Comparison of ENCODE assay signal across 8 cellular contexts in genomic region chr1:202545647-202546303, GRCh38.
DNase-seq lines count a peak whose midpoint lies in the region; ATAC-seq, FAIRE-seq and TF ChIP-seq lines count a peak whose summit lies in the region.
"Not testable (repeated sequence)": the region's sequence is repeated elsewhere in the genome, so short reads cannot be mapped to it uniquely, and the experiment has no call there.

No MANE protein-coding gene starts in this region.

- H3K27ac ChIP-seq in MM.1S (ENCODE audit: low read length): peak overlapping the region; percentile 65; the same call in 1 of the 2 replicates
- H3K27ac ChIP-seq in K562 (ENCODE audit: extremely low read depth, low read depth, low read length): not testable (repeated sequence)
- H3K27ac ChIP-seq in esophagus squamous epithelium: peak overlapping the region in 3 of 4 donors; percentile 70 to 88 (median 73)
- peak overlapping the region; percentile 84 to 94 (median 89) for H3K27ac ChIP-seq in sigmoid colon
- H3K27ac ChIP-seq in subcutaneous abdominal adipose tissue (ENCODE audit: low read depth, low read length): peak overlapping the region; percentile 74
- peak overlapping the region; percentile 57 to 82 for H3K27ac ChIP-seq in aorta (ENCODE audit: low read depth in 1 of 2, low read length in 2 of 2)

- TF ChIP-seq POLR2A in K562 (conservative IDR thresholded peaks at IDR 0.05); esophagus squamous epithelium (IDR thresholded peaks at IDR 0.05); sigmoid colon (IDR thresholded peaks at IDR 0.05): not testable (repeated sequence)

- TF ChIP-seq CTCF in MM.1S (IDR thresholded peaks at IDR 0.05; ENCODE audit: low read length); K562 (IDR thresholded peaks at IDR 0.05 in 2 of 3, conservative IDR thresholded peaks at IDR 0.05 in 1 of 3; ENCODE audit: insufficient read depth in 2 of 3, low read depth in 1 of 3, low read length in 3 of 3); esophagus squamous epithelium (IDR thresholded peaks at IDR 0.05); sigmoid colon (IDR thresholded peaks at IDR 0.05): not testable (repeated sequence)

- not testable (repeated sequence) for H3K9me1 ChIP-seq in K562 (ENCODE audit: control insufficient read depth, insufficient read depth, low read length)

- WGBS in K562 (ENCODE audit: insufficient coverage, low coverage, missing lambda C conversion rate): 71% methylated on average over 3 of the region's 3 CpGs
- 66 to 69% methylated on average over 3 of the region's 3 CpGs for WGBS in esophagus squamous epithelium, 2 donors
- 80 to 95% methylated on average over 3 of the region's 3 CpGs for WGBS in sigmoid colon, 2 donors
- whole genome bisulfite sequencing in aorta, 2 donors: 7 to 10% methylated on average over 3 of the region's 3 CpGs

- H3K9ac ChIP-seq in MM.1S (ENCODE audit: low read length); K562 (ENCODE audit: insufficient read depth in 1 of 2, low read depth in 2 of 2, low read length in 2 of 2); subcutaneous abdominal adipose tissue (ENCODE audit: low read length in 5 of 5): not testable (repeated sequence)

- in situ Hi-C loops in K562 (cut with MboI): not testable (repeated sequence)

- CTCF ChIA-PET in K562 (lab: Yijun Ruan, JAX; ENCODE audit: low intra/inter-chr PET ratio): not testable (repeated sequence)

- not testable (repeated sequence) for DNase-seq in MM.1S; K562 (ENCODE audit: extremely low read depth in 1 of 4, low spot score in 3 of 4); esophagus squamous epithelium (lab: John Stamatoyannopoulos, UW); left lobe of liver (ENCODE audit: low spot score); natural killer cell treated with Interleukin-12 subunit alpha and Interleukin-12 subunit beta and Interleukin-15 and Interleukin-18, amount 100 ng/mL, for 72 hours (ENCODE audit: low spot score); sigmoid colon; aorta

- H3K9me2 ChIP-seq in MM.1S (replicated peaks; ENCODE audit: insufficient read depth, low read length): not testable (repeated sequence)

- not testable (repeated sequence) for H3K27me3 ChIP-seq in MM.1S (replicated peaks; ENCODE audit: insufficient read depth, low read length); K562 (ENCODE audit: control insufficient read depth in 2 of 2, insufficient read depth in 2 of 2, low read length in 2 of 2); esophagus squamous epithelium; sigmoid colon; subcutaneous abdominal adipose tissue (ENCODE audit: control insufficient read depth in 5 of 5, insufficient read depth in 4 of 5, low read length in 5 of 5); aorta (ENCODE audit: control insufficient read depth in 1 of 2, insufficient read depth in 2 of 2, low read length in 1 of 2)

- H3K4me1 Mint-ChIP-seq in natural killer cell treated with Interleukin-12 subunit alpha and Interleukin-12 subunit beta and Interleukin-15 and Interleukin-18, amount 100 ng/mL, for 72 hours (ENCODE audit: low read depth in 2 of 2): peaks cover 16 to 21% of the 10 kb centered on the region in 2 donors

- H3K27me3 Mint-ChIP-seq in natural killer cell treated with Interleukin-12 subunit alpha and Interleukin-12 subunit beta and Interleukin-15 and Interleukin-18, amount 100 ng/mL, for 72 hours: not testable (repeated sequence)

- POLR2A ChIA-PET in K562 (lab: Yijun Ruan, JAX): interaction anchor here (1.9 kb wide), 1 partner anchor 16 kb away, joined by 4 read pairs; no protein-coding TSS in a partner anchor

- not testable (repeated sequence) for H3K9me3 Mint-ChIP-seq in natural killer cell treated with Interleukin-12 subunit alpha and Interleukin-12 subunit beta and Interleukin-15 and Interleukin-18, amount 100 ng/mL, for 72 hours

- H3K36me3 Mint-ChIP-seq in natural killer cell treated with Interleukin-12 subunit alpha and Interleukin-12 subunit beta and Interleukin-15 and Interleukin-18, amount 100 ng/mL, for 72 hours: not testable (repeated sequence)

- peak; percentile 6 for FAIRE-seq in K562 (lab: Jason Lieb, UNC)

- not testable (repeated sequence) for H3K9me3 ChIP-seq in MM.1S (replicated peaks; ENCODE audit: insufficient read depth, low read length); K562 (replicated peaks; ENCODE audit: control insufficient read depth, insufficient read depth, low read depth, low read length); esophagus squamous epithelium; sigmoid colon; subcutaneous abdominal adipose tissue (ENCODE audit: control insufficient read depth in 5 of 5, low read length in 5 of 5); aorta (ENCODE audit: control insufficient read depth, low read length)

- H3K4me1 ChIP-seq in MM.1S (ENCODE audit: low read length) (peaks cover 32% of the 10 kb centered on the region), K562 (replicated peaks in 1 of 2; ENCODE audit: control insufficient read depth in 2 of 2, insufficient read depth in 2 of 2, low read length in 2 of 2) (peaks cover 0 to 18% of the 10 kb centered on the region in 2 experiments; a peak in 3 of 5 replicates), esophagus squamous epithelium (peaks cover 0 to 13% (median 0%) of the 10 kb centered on the region in 3 donors), sigmoid colon (peaks cover 0 to 59% (median 43%) of the 10 kb centered on the region in 4 donors), subcutaneous abdominal adipose tissue (ENCODE audit: control insufficient read depth in 5 of 5, insufficient read depth in 5 of 5, low read length in 5 of 5) (peaks cover 0 to 18% (median 11%) of the 10 kb centered on the region in 5 donors)
- not testable (repeated sequence) for H3K4me1 ChIP-seq in aorta (ENCODE audit: control insufficient read depth in 1 of 2, insufficient read depth in 2 of 2, low read length in 2 of 2)

- not testable (repeated sequence) for H3K79me2 ChIP-seq in MM.1S (ENCODE audit: low read length); K562 (ENCODE audit: control insufficient read depth, insufficient read depth, low read length)

- H4K20me1 ChIP-seq in MM.1S (ENCODE audit: insufficient read depth, low read length); K562 (replicated peaks; ENCODE audit: control insufficient read depth, insufficient read depth, low read length): not testable (repeated sequence)

- H3K27ac Mint-ChIP-seq in natural killer cell treated with Interleukin-12 subunit alpha and Interleukin-12 subunit beta and Interleukin-15 and Interleukin-18, amount 100 ng/mL, for 72 hours: peak overlapping the region in 1 of 2 donors; percentile 5

- H3K4me3 Mint-ChIP-seq in natural killer cell treated with Interleukin-12 subunit alpha and Interleukin-12 subunit beta and Interleukin-15 and Interleukin-18, amount 100 ng/mL, for 72 hours: peak overlapping the region; percentile 60

- H3K36me3 ChIP-seq in MM.1S (replicated peaks; ENCODE audit: insufficient read depth, low read length); K562 (ENCODE audit: control insufficient read depth, insufficient read depth, low read length); esophagus squamous epithelium; sigmoid colon; subcutaneous abdominal adipose tissue (ENCODE audit: control insufficient read depth in 5 of 5, insufficient read depth in 5 of 5, low read length in 5 of 5); aorta (ENCODE audit: control insufficient read depth in 1 of 2, insufficient read depth in 2 of 2, low read length in 1 of 2): not testable (repeated sequence)

- not testable (repeated sequence) for TF ChIP-seq RAD21 in K562 (CRISPR knock-in tag; conservative IDR thresholded peaks at IDR 0.05 in 1 of 2, IDR thresholded peaks at IDR 0.05 in 1 of 2)

- peaks cover 18% of the 10 kb centered on the region for H3F3A ChIP-seq in MM.1S (ENCODE audit: insufficient read depth, low read length)

- intact Hi-C loops in K562 (cut with micrococcal nuclease); esophagus squamous epithelium (cut with DNase I); sigmoid colon (cut with DNase I); aorta (cut with DNase I): not testable (repeated sequence)

- not testable (repeated sequence) for BruUV-seq in K562 (replicated peaks; lab: Mats Ljungman, UMichigan)

- ATAC-seq in K562 (peak; percentile 17; the same call in 2 of the 3 replicates), left lobe of liver (peak; percentile 89)
- not testable (repeated sequence) for ATAC-seq in natural killer cell treated with Interleukin-12 subunit alpha and Interleukin-12 subunit beta and Interleukin-15 and Interleukin-18, amount 100 ng/mL, for 72 hours; aorta (ENCODE audit: low FRiP score)

- H2AFZ ChIP-seq in MM.1S (ENCODE audit: low read length); K562 (ENCODE audit: low read depth, low read length): not testable (repeated sequence)

- H3K4me3 ChIP-seq in MM.1S (ENCODE audit: low read length); K562; subcutaneous abdominal adipose tissue (ENCODE audit: low read depth in 1 of 5, low read length in 5 of 5): not testable (repeated sequence)
- H3K4me3 ChIP-seq in esophagus squamous epithelium: peak overlapping the region in 2 of 4 donors; percentile 5 to 63
- H3K4me3 ChIP-seq in sigmoid colon: peak overlapping the region; percentile 8 to 60 (median 58)
- peak overlapping the region; percentile 41 to 54 for H3K4me3 ChIP-seq in aorta (ENCODE audit: low read length in 2 of 2)

- peak overlapping the region; percentile 52; the same call in 1 of the 2 replicates for H3K4me2 ChIP-seq in MM.1S (ENCODE audit: low read depth, low read length)
- not testable (repeated sequence) for H3K4me2 ChIP-seq in K562 (ENCODE audit: insufficient read depth, low read length)

- not testable (repeated sequence) for TF ChIP-seq EP300 in K562 (IDR thresholded peaks at IDR 0.05; ENCODE audit: low read length); sigmoid colon (IDR thresholded peaks at IDR 0.05)
